16 cellular contexts compared by ENCODE assay signal in the genomic region with DNA sequence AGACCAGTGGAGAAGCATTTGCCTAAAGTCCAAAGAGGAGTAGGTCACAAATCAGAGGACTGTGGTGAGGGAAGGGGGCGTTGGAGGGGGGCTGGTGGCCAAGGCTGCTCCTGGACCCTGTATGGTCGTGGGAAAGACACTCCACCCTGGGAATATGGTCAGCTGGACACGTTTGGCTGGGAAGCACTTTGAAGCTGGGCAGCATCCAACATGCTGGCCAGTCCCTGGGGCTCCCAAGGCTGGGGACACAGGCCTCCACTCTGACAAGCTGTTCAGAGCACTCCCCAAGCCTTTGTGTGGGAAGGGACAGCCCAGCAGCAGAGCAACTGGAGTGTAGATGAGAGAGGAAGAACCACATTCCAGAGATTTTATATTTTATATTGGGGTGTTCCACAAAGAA.
DNase-seq lines count a peak whose midpoint lies in the region; ATAC-seq and TF ChIP-seq lines count a peak whose summit lies in the region.
"Had no signal": no experiment of that assay in that cellular context is flagged by ENCODE, and none has a peak within 500 bp of the region (broad histone marks: within the 10 kb centered on the region; RNA-seq: fewer than 3 reads in every experiment).

No MANE protein-coding gene starts in this region.

- H3K9me3 Mint-ChIP-seq in chondrocyte (ENCODE audit: low read depth) (no peaks in the 10 kb centered on the region), osteocyte (ENCODE audit: unreplicated experiment) (no peaks in the 10 kb centered on the region)
- H3K9me3 Mint-ChIP-seq: CD4-positive, alpha-beta memory T cell had no signal

- peak; percentile 39 to 83 (median 68) for ATAC-seq in heart right ventricle
- no peak for ATAC-seq in HG03159 (IDR thresholded peaks at IDR 0.05; ENCODE audit: unreplicated experiment)
- ATAC-seq in GM21423 (IDR thresholded peaks at IDR 0.05; ENCODE audit: unreplicated experiment), result no peak
- ATAC-seq in GM21360 (IDR thresholded peaks at IDR 0.05; ENCODE audit: unreplicated experiment), result no peak
- ATAC-seq: HCT116, K562 had no signal

- H3K27ac Mint-ChIP-seq in chondrocyte (ENCODE audit: unreplicated experiment), result peak overlapping the region; percentile 22
- H3K27ac Mint-ChIP-seq in osteocyte (ENCODE audit: unreplicated experiment), result no peak overlapping the region
- H3K27ac Mint-ChIP-seq: CD4-positive, alpha-beta memory T cell had no signal

- H2AFZ ChIP-seq in OCI-LY7 (ENCODE audit: low read length), result no peak overlapping the region

- H3K27ac ChIP-seq in heart right ventricle (peak overlapping the region in 4 of 10 donors; percentile 3 to 58 (median 27)), OCI-LY7 (ENCODE audit: low read depth, low read length, poor library complexity, severe bottlenecking) (no peak overlapping the region)

- H3K36me3 ChIP-seq in heart right ventricle (no peaks in the 10 kb centered on the region), OCI-LY7 (ENCODE audit: insufficient read depth, low read length) (no peaks in the 10 kb centered on the region)

- TF ChIP-seq CTCF in chondrocyte (IDR thresholded peaks at IDR 0.05) (no peak), heart right ventricle (IDR thresholded peaks at IDR 0.05) (no peak), osteocyte (IDR thresholded peaks at IDR 0.05) (no peak), OCI-LY7 (conservative IDR thresholded peaks at IDR 0.05; ENCODE audit: low read length) (no peak)

- H3K27me3 ChIP-seq in heart right ventricle, result peaks cover 0 to 26% (median 8%) of the 10 kb centered on the region in 7 donors

- no TSS peak for BruUV-seq in OCI-LY7 (replicated peaks; lab: Mats Ljungman, UMichigan)

- H3K4me3 Mint-ChIP-seq in chondrocyte (ENCODE audit: unreplicated experiment), result no peak overlapping the region
- no peak overlapping the region for H3K4me3 Mint-ChIP-seq in osteocyte (ENCODE audit: unreplicated experiment)
- H3K4me3 Mint-ChIP-seq: CD4-positive, alpha-beta memory T cell had no signal

- WGBS in heart right ventricle, 2 donors, result 32 to 36% methylated on average over 3 of the region's 3 CpGs

- no peaks in the 10 kb centered on the region for H3K9me3 ChIP-seq in heart right ventricle
- H3K9me3 ChIP-seq in OCI-LY7 (ENCODE audit: low read length), result no peaks in the 10 kb centered on the region

- DNase-seq in chondrocyte (ENCODE audit: low spot score) (no peak), heart right ventricle (peak; percentile 49 to 73), osteocyte (ENCODE audit: extremely low spot score, unreplicated experiment) (peak; percentile 62), OCI-LY7 (ENCODE audit: low spot score) (no peak)
- DNase-seq: CD4-positive, alpha-beta memory T cell; DMS79; MV-4-11; NCI-H1417; NCI-H2029; NCI-H2171 treated with DMSO at 0.1 percent for 48 hours; NCI-H446 treated with DMSO at 0.1 percent for 48 hours had no signal

- CTCF ChIA-PET in OCI-LY7 (lab: Charles Lee; ENCODE audit: unreplicated experiment), result no interaction called here

- H3K4me1 ChIP-seq in heart right ventricle, result peaks cover 6 to 34% (median 15%) of the 10 kb centered on the region in 9 donors
- no peaks in the 10 kb centered on the region for H3K4me1 ChIP-seq in OCI-LY7 (ENCODE audit: insufficient read depth, low read length, poor library complexity, severe bottlenecking)

- H3K27me3 Mint-ChIP-seq in chondrocyte (ENCODE audit: low read depth) (peaks cover 3% of the 10 kb centered on the region), osteocyte (ENCODE audit: unreplicated experiment) (peaks cover 35% of the 10 kb centered on the region)

- peaks cover 22% of the 10 kb centered on the region for H3K4me1 Mint-ChIP-seq in chondrocyte (ENCODE audit: low read depth)
- H3K4me1 Mint-ChIP-seq in osteocyte (ENCODE audit: unreplicated experiment), result no peaks in the 10 kb centered on the region
- H3K4me1 Mint-ChIP-seq: CD4-positive, alpha-beta memory T cell had no signal

- no peaks in the 10 kb centered on the region for H3K9me2 ChIP-seq in OCI-LY7 (ENCODE audit: insufficient read depth, low read length)

- H3K4me3 ChIP-seq in heart right ventricle, result no peak overlapping the region
- H3K4me3 ChIP-seq in OCI-LY7 (ENCODE audit: low read depth, low read length, poor library complexity, severe bottlenecking), result no peak overlapping the region
- H3K4me3 ChIP-seq: K562 had no signal

- H3K4me2 ChIP-seq in OCI-LY7 (ENCODE audit: low read length), result no peak overlapping the region

- no peaks in the 10 kb centered on the region for H3K79me2 ChIP-seq in OCI-LY7 (ENCODE audit: insufficient read depth, low read depth, low read length)

- intact Hi-C loops in heart right ventricle (cut with DNase I) (loop anchor here in 1 of 10 donors (5.0 to 10.0 kb wide), 2 partner anchors 60 to 373 kb away; no protein-coding TSS in a partner anchor), OCI-LY7 (cut with micrococcal nuclease; ENCODE audit: unreplicated experiment) (no loop called here)

- H4K20me1 ChIP-seq in OCI-LY7 (ENCODE audit: insufficient read depth, low read length), result no peaks in the 10 kb centered on the region

- POLR2A ChIA-PET in OCI-LY7 (lab: Charles Lee), result no interaction called here

- no peaks in the 10 kb centered on the region for H3K36me3 Mint-ChIP-seq in chondrocyte (ENCODE audit: low read depth)
- no peaks in the 10 kb centered on the region for H3K36me3 Mint-ChIP-seq in osteocyte (ENCODE audit: unreplicated experiment)
- H3K36me3 Mint-ChIP-seq: CD4-positive, alpha-beta memory T cell had no signal

Comparison
In these comparisons a context has a peak if more than half of its experiments do, and no peak if none do; other contexts are left out.
1. DNase-seq: peak in heart right ventricle (2 of 2) and osteocyte (single experiment); none in chondrocyte (single experiment) and OCI-LY7 (single experiment).
2. ATAC-seq: peak in heart right ventricle (8 of 8); none in HG03159 (single experiment), GM21423 (single experiment) and GM21360 (single experiment).